Comparison of ENCODE assay signal across 1 cellular context in the genomic region with DNA sequence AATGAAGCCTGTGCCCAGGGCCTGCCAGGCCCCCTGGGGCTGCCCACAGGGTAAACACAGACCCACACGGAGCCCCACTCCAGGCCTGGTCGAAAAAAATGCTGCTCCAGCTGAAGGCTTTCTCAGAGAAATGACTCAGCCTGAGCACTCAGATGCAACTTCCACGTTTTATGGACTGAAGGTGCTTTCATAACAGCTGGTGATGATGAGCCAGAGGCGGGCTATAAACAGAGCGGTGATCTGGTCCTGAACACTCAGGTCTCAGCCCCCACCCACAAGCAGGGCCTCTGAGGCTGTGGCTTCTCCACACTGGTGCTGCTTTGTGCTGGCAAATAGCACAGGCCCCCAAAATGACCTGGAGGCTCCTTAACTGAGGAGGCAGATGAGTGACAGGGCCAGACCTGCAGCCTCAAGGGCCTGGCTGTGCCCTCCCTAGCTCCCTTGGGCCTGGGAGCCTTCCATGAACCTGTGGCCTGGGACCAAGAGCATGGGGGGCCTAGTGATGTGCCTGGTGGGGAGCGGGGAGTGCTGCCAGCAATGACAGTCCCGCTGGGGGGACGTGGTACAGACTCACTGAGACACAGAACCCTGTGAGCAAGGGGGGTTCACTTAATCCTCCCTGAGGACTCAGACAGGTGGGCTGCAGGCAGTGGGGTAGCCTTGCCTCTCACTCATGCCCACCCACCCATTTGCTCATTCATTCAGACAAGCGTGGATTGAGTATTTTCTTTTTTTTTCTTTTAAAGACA.
TF ChIP-seq lines count a peak whose summit lies in the region.

No MANE protein-coding gene starts in this region.

TF ChIP-seq in K562, 482 proteins besides CTCF, POLR2A, EP300 and RAD21 (continued from another document and continues in another):
- TF ChIP-seq, protein P1, sequence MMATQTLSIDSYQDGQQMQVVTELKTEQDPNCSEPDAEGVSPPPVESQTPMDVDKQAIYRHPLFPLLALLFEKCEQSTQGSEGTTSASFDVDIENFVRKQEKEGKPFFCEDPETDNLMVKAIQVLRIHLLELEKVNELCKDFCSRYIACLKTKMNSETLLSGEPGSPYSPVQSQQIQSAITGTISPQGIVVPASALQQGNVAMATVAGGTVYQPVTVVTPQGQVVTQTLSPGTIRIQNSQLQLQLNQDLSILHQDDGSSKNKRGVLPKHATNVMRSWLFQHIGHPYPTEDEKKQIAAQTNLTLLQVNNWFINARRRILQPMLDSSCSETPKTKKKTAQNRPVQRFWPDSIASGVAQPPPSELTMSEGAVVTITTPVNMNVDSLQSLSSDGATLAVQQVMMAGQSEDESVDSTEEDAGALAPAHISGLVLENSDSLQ (IDR thresholded peaks at IDR 0.05), result peak; percentile 88
- TF ChIP-seq, protein P2, sequence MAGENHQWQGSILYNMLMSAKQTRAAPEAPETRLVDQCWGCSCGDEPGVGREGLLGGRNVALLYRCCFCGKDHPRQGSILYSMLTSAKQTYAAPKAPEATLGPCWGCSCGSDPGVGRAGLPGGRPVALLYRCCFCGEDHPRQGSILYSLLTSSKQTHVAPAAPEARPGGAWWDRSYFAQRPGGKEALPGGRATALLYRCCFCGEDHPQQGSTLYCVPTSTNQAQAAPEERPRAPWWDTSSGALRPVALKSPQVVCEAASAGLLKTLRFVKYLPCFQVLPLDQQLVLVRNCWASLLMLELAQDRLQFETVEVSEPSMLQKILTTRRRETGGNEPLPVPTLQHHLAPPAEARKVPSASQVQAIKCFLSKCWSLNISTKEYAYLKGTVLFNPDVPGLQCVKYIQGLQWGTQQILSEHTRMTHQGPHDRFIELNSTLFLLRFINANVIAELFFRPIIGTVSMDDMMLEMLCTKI (IDR thresholded peaks at IDR 0.05; ENCODE audit: partially characterized antibody), result no peak
- no peak for TF ChIP-seq HDGF (IDR thresholded peaks at IDR 0.05)
- no peak for TF ChIP-seq POLR2B (IDR thresholded peaks at IDR 0.05; ENCODE audit: low read depth, partially characterized antibody)
- peak; percentile 24; the same call in 1 of the 2 replicates for TF ChIP-seq MTA3 (IDR thresholded peaks at IDR 0.05; ENCODE audit: borderline replicate concordance)
- TF ChIP-seq ZNF3 (CRISPR knock-in tag; IDR thresholded peaks at IDR 0.05), result no peak
- TF ChIP-seq SETDB1 (IDR thresholded peaks at IDR 0.05; ENCODE audit: low read length), result no peak
- TF ChIP-seq RHOXF2B (CRISPR knock-in tag; conservative IDR thresholded peaks at IDR 0.05), result no peak
- TF ChIP-seq, protein P3, sequence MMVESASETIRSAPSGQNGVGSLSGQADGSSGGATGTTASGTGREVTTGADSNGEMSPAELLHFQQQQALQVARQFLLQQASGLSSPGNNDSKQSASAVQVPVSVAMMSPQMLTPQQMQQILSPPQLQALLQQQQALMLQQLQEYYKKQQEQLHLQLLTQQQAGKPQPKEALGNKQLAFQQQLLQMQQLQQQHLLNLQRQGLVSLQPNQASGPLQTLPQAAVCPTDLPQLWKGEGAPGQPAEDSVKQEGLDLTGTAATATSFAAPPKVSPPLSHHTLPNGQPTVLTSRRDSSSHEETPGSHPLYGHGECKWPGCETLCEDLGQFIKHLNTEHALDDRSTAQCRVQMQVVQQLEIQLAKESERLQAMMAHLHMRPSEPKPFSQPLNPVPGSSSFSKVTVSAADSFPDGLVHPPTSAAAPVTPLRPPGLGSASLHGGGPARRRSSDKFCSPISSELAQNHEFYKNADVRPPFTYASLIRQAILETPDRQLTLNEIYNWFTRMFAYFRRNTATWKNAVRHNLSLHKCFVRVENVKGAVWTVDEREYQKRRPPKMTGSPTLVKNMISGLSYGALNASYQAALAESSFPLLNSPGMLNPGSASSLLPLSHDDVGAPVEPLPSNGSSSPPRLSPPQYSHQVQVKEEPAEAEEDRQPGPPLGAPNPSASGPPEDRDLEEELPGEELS (CRISPR knock-in tag; IDR thresholded peaks at IDR 0.05; ENCODE audit: borderline replicate concordance), result no peak
- TF ChIP-seq, protein P4, sequence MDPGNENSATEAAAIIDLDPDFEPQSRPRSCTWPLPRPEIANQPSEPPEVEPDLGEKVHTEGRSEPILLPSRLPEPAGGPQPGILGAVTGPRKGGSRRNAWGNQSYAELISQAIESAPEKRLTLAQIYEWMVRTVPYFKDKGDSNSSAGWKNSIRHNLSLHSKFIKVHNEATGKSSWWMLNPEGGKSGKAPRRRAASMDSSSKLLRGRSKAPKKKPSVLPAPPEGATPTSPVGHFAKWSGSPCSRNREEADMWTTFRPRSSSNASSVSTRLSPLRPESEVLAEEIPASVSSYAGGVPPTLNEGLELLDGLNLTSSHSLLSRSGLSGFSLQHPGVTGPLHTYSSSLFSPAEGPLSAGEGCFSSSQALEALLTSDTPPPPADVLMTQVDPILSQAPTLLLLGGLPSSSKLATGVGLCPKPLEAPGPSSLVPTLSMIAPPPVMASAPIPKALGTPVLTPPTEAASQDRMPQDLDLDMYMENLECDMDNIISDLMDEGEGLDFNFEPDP (CRISPR knock-in tag; IDR thresholded peaks at IDR 0.05), result no peak
- TF ChIP-seq, protein P5, sequence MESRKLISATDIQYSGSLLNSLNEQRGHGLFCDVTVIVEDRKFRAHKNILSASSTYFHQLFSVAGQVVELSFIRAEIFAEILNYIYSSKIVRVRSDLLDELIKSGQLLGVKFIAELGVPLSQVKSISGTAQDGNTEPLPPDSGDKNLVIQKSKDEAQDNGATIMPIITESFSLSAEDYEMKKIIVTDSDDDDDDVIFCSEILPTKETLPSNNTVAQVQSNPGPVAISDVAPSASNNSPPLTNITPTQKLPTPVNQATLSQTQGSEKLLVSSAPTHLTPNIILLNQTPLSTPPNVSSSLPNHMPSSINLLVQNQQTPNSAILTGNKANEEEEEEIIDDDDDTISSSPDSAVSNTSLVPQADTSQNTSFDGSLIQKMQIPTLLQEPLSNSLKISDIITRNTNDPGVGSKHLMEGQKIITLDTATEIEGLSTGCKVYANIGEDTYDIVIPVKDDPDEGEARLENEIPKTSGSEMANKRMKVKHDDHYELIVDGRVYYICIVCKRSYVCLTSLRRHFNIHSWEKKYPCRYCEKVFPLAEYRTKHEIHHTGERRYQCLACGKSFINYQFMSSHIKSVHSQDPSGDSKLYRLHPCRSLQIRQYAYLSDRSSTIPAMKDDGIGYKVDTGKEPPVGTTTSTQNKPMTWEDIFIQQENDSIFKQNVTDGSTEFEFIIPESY (CRISPR knock-in tag; IDR thresholded peaks at IDR 0.05), result 0 out of 2 replicates have a peak, but pooled peaks have one; percentile 28
- TF ChIP-seq HSF4 (CRISPR knock-in tag; IDR thresholded peaks at IDR 0.05; ENCODE audit: borderline replicate concordance), result no peak
- TF ChIP-seq, protein P6, sequence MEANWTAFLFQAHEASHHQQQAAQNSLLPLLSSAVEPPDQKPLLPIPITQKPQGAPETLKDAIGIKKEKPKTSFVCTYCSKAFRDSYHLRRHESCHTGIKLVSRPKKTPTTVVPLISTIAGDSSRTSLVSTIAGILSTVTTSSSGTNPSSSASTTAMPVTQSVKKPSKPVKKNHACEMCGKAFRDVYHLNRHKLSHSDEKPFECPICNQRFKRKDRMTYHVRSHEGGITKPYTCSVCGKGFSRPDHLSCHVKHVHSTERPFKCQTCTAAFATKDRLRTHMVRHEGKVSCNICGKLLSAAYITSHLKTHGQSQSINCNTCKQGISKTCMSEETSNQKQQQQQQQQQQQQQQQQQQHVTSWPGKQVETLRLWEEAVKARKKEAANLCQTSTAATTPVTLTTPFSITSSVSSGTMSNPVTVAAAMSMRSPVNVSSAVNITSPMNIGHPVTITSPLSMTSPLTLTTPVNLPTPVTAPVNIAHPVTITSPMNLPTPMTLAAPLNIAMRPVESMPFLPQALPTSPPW (CRISPR knock-in tag; IDR thresholded peaks at IDR 0.05), result no peak
- no peak for TF ChIP-seq ZNF263 (CRISPR knock-in tag; IDR thresholded peaks at IDR 0.05; ENCODE audit: borderline replicate concordance)
- TF ChIP-seq CBFA2T2 (conservative IDR thresholded peaks at IDR 0.05), result no peak
- TF ChIP-seq ZEB2 (IDR thresholded peaks at IDR 0.05), result peak; percentile 31; the same call in 1 of the 2 replicates
- TF ChIP-seq FOXK2 (conservative IDR thresholded peaks at IDR 0.05 in 1 of 2, IDR thresholded peaks at IDR 0.05 in 1 of 2; ENCODE audit: low read depth in 2 of 2), result peak in 1 of 2 experiments; percentile 17; a peak in 1 of 4 replicates
- TF ChIP-seq, protein P7, sequence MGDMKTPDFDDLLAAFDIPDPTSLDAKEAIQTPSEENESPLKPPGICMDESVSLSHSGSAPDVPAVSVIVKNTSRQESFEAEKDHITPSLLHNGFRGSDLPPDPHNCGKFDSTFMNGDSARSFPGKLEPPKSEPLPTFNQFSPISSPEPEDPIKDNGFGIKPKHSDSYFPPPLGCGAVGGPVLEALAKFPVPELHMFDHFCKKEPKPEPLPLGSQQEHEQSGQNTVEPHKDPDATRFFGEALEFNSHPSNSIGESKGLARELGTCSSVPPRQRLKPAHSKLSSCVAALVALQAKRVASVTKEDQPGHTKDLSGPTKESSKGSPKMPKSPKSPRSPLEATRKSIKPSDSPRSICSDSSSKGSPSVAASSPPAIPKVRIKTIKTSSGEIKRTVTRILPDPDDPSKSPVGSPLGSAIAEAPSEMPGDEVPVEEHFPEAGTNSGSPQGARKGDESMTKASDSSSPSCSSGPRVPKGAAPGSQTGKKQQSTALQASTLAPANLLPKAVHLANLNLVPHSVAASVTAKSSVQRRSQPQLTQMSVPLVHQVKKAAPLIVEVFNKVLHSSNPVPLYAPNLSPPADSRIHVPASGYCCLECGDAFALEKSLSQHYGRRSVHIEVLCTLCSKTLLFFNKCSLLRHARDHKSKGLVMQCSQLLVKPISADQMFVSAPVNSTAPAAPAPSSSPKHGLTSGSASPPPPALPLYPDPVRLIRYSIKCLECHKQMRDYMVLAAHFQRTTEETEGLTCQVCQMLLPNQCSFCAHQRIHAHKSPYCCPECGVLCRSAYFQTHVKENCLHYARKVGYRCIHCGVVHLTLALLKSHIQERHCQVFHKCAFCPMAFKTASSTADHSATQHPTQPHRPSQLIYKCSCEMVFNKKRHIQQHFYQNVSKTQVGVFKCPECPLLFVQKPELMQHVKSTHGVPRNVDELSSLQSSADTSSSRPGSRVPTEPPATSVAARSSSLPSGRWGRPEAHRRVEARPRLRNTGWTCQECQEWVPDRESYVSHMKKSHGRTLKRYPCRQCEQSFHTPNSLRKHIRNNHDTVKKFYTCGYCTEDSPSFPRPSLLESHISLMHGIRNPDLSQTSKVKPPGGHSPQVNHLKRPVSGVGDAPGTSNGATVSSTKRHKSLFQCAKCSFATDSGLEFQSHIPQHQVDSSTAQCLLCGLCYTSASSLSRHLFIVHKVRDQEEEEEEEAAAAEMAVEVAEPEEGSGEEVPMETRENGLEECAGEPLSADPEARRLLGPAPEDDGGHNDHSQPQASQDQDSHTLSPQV (IDR thresholded peaks at IDR 0.05), result peak; percentile 79
- TF ChIP-seq CAMTA2 (CRISPR knock-in tag; conservative IDR thresholded peaks at IDR 0.05), result no peak
- TF ChIP-seq PYGO2 (tag; IDR thresholded peaks at IDR 0.05), result no peak
- TF ChIP-seq, protein P8, sequence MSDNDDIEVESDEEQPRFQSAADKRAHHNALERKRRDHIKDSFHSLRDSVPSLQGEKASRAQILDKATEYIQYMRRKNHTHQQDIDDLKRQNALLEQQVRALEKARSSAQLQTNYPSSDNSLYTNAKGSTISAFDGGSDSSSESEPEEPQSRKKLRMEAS (CRISPR knock-in tag; IDR thresholded peaks at IDR 0.05), result no peak
- 0 out of 2 replicates have a peak, but pooled peaks have one; percentile 22 for TF ChIP-seq ARID1B (IDR thresholded peaks at IDR 0.05)
- no peak for TF ChIP-seq EZH2 (IDR thresholded peaks at IDR 0.05; ENCODE audit: borderline replicate concordance, low read depth, low read length)
- TF ChIP-seq, protein P9, sequence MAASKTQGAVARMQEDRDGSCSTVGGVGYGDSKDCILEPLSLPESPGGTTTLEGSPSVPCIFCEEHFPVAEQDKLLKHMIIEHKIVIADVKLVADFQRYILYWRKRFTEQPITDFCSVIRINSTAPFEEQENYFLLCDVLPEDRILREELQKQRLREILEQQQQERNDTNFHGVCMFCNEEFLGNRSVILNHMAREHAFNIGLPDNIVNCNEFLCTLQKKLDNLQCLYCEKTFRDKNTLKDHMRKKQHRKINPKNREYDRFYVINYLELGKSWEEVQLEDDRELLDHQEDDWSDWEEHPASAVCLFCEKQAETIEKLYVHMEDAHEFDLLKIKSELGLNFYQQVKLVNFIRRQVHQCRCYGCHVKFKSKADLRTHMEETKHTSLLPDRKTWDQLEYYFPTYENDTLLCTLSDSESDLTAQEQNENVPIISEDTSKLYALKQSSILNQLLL (CRISPR knock-in tag; IDR thresholded peaks at IDR 0.05; ENCODE audit: borderline replicate concordance), result no peak
- TF ChIP-seq ZNF445 (CRISPR knock-in tag; IDR thresholded peaks at IDR 0.05; ENCODE audit: low read depth), result no peak
- TF ChIP-seq CREBBP (IDR thresholded peaks at IDR 0.05; ENCODE audit: low read depth, low read length), result no peak
- TF ChIP-seq NCOA2 (IDR thresholded peaks at IDR 0.05; ENCODE audit: partially characterized antibody in 2 of 2), result no peak
- TF ChIP-seq, protein P10, sequence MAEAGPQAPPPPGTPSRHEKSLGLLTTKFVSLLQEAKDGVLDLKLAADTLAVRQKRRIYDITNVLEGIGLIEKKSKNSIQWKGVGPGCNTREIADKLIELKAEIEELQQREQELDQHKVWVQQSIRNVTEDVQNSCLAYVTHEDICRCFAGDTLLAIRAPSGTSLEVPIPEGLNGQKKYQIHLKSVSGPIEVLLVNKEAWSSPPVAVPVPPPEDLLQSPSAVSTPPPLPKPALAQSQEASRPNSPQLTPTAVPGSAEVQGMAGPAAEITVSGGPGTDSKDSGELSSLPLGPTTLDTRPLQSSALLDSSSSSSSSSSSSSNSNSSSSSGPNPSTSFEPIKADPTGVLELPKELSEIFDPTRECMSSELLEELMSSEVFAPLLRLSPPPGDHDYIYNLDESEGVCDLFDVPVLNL (CRISPR knock-in tag; IDR thresholded peaks at IDR 0.05; ENCODE audit: low read depth), result no peak
- TF ChIP-seq, protein P11, sequence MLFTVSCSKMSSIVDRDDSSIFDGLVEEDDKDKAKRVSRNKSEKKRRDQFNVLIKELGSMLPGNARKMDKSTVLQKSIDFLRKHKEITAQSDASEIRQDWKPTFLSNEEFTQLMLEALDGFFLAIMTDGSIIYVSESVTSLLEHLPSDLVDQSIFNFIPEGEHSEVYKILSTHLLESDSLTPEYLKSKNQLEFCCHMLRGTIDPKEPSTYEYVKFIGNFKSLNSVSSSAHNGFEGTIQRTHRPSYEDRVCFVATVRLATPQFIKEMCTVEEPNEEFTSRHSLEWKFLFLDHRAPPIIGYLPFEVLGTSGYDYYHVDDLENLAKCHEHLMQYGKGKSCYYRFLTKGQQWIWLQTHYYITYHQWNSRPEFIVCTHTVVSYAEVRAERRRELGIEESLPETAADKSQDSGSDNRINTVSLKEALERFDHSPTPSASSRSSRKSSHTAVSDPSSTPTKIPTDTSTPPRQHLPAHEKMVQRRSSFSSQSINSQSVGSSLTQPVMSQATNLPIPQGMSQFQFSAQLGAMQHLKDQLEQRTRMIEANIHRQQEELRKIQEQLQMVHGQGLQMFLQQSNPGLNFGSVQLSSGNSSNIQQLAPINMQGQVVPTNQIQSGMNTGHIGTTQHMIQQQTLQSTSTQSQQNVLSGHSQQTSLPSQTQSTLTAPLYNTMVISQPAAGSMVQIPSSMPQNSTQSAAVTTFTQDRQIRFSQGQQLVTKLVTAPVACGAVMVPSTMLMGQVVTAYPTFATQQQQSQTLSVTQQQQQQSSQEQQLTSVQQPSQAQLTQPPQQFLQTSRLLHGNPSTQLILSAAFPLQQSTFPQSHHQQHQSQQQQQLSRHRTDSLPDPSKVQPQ (CRISPR knock-in tag; IDR thresholded peaks at IDR 0.05; ENCODE audit: borderline replicate concordance), result no peak
- no peak for TF ChIP-seq KLF10 (CRISPR knock-in tag; IDR thresholded peaks at IDR 0.05)
- TF ChIP-seq SMARCA4 (IDR thresholded peaks at IDR 0.05), result 0 out of 2 replicates have a peak, but pooled peaks have one; percentile 44
- peak; percentile 48; the same call in 1 of the 2 replicates for TF ChIP-seq C11orf30 (IDR thresholded peaks at IDR 0.05; ENCODE audit: low read depth)
- no peak for TF ChIP-seq HNRNPH1 (optimal IDR thresholded peaks at IDR 0.05; ENCODE audit: low read depth, low read length)
- TF ChIP-seq TCF7 (IDR thresholded peaks at IDR 0.05; ENCODE audit: borderline replicate concordance), result no peak
- TF ChIP-seq ETV6 (IDR thresholded peaks at IDR 0.05; ENCODE audit: borderline replicate concordance in 1 of 2, low read depth in 2 of 2, low read length in 1 of 2), result no peak
- TF ChIP-seq ETV6 (CRISPR knock-in tag; IDR thresholded peaks at IDR 0.05; ENCODE audit: borderline replicate concordance), result no peak
- TF ChIP-seq FOXJ3 (CRISPR knock-in tag; IDR thresholded peaks at IDR 0.05), result no peak
